In genomic region chr22:31490496-31490925, GRCh38 we compare ENCODE assay signal across 8 cellular contexts. TPM values are rescaled to one million over a fixed set of nuclear protein-coding genes. Genes with fewer than 3 reads are reported as not detected.
DNase-seq lines count a peak whose midpoint lies in the region; ATAC-seq, FAIRE-seq and TF ChIP-seq lines count a peak whose summit lies in the region.

No MANE protein-coding gene starts in this region.

- no peak overlapping the region for H2BK20ac ChIP-seq in H1 (ENCODE audit: low read length)

- H4K20me1 ChIP-seq in H1 (replicated peaks in 1 of 2; ENCODE audit: control insufficient read depth in 1 of 2, insufficient read depth in 2 of 2, low read length in 2 of 2), result no peaks in the 10 kb centered on the region

- peak overlapping the region in 2 of 4 experiments; percentile 75 to 77; a peak in 1 of 7 replicates for H3K9ac ChIP-seq in H1 (replicated peaks in 1 of 4; ENCODE audit: extremely low read depth in 1 of 4, low read depth in 3 of 4, low read length in 3 of 4)
- peak overlapping the region; percentile 92 for H3K9ac ChIP-seq in mesenchymal stem cell (ENCODE audit: low read length)

- peak; percentile 66 for ATAC-seq in HG02759 (IDR thresholded peaks at IDR 0.05; ENCODE audit: unreplicated experiment)
- peak; percentile 65 for ATAC-seq in activated CD8-positive, alpha-beta T cell treated with anti-CD3 and anti-CD28 coated beads for 36 hours

- peaks cover 0 to 10% (median 0%) of the 10 kb centered on the region in 4 experiments; a peak in 1 of 8 replicates for H3K36me3 ChIP-seq in H1 (ENCODE audit: control insufficient read depth in 2 of 4, insufficient read depth in 4 of 4, low read length in 3 of 4)
- peaks cover 15 to 20% of the 10 kb centered on the region in 2 experiments for H3K36me3 ChIP-seq in mesenchymal stem cell (ENCODE audit: control insufficient read depth in 1 of 2, insufficient read depth in 2 of 2, low read depth in 1 of 2, low read length in 2 of 2)

- H2BK120ac ChIP-seq in H1 (replicated peaks; ENCODE audit: low read depth, low read length) (no peak overlapping the region), mesenchymal stem cell (ENCODE audit: low read depth, low read length) (no peak overlapping the region)

- TF ChIP-seq RAD21 in H1 (IDR thresholded peaks at IDR 0.05 in 1 of 2, conservative IDR thresholded peaks at IDR 0.05 in 1 of 2; ENCODE audit: low read depth in 2 of 2, low read length in 2 of 2), result no peak

- H3K79me1 ChIP-seq in H1 (ENCODE audit: low read depth, low read length) (no peaks in the 10 kb centered on the region), mesenchymal stem cell (replicated peaks; ENCODE audit: low read length, poor library complexity, severe bottlenecking) (peaks cover 12% of the 10 kb centered on the region)

- H3K9me3 Mint-ChIP-seq in activated CD8-positive, alpha-beta T cell treated with anti-CD3 and anti-CD28 coated beads for 36 hours, result no peaks in the 10 kb centered on the region

- peaks cover 0 to 9% of the 10 kb centered on the region in 2 experiments; a peak in 1 of 4 replicates for H3K79me2 ChIP-seq in H1 (ENCODE audit: control insufficient read depth in 1 of 2, insufficient read depth in 2 of 2, low read length in 2 of 2)

- H3K27me3 ChIP-seq in H1 (replicated peaks in 1 of 4; ENCODE audit: control insufficient read depth in 3 of 4, extremely low read depth in 1 of 4, insufficient read depth in 3 of 4, low read length in 3 of 4), result peaks cover 0 to 5% (median 2%) of the 10 kb centered on the region in 4 experiments; a peak in 1 of 7 replicates
- no peaks in the 10 kb centered on the region for H3K27me3 ChIP-seq in mesenchymal stem cell (ENCODE audit: control insufficient read depth in 1 of 2, insufficient read depth in 1 of 2, low read length in 2 of 2)

- no peak for FAIRE-seq in H1 (lab: Jason Lieb, UNC)

- intact Hi-C loops in activated CD8-positive, alpha-beta T cell treated with anti-CD3 and anti-CD28 coated beads for 36 hours (cut with micrococcal nuclease), result no loop called here

- CTCF ChIA-PET in activated CD8-positive, alpha-beta T cell treated with anti-CD3 and anti-CD28 coated beads for 36 hours (lab: Charles Lee), result interaction anchor here (2.6 kb wide), 1 partner anchor 140 kb away, joined by 8 read pairs; no protein-coding TSS in a partner anchor
- CTCF ChIA-PET in H1 (lab: Charles Lee; ENCODE audit: partially characterized antibody), result interaction anchor here (1.3 kb wide), 2 partner anchors 22 to 39 kb away, joined by 3 to 4 read pairs; no protein-coding TSS in a partner anchor

- H2BK15ac ChIP-seq in H1 (ENCODE audit: low read length) (no peak overlapping the region; the same call in 1 of the 2 replicates), mesenchymal stem cell (ENCODE audit: low read depth, poor library complexity, severe bottlenecking) (no peak overlapping the region)

- no peak overlapping the region for H3K4ac ChIP-seq in H1 (replicated peaks; ENCODE audit: insufficient read length, low read depth, low read length)
- H3K4ac ChIP-seq in mesenchymal stem cell (ENCODE audit: low read depth in 1 of 2, low read length in 2 of 2), result peak overlapping the region; percentile 75 to 98

- no peak overlapping the region for H3K23ac ChIP-seq in H1 (ENCODE audit: insufficient read length)
- H3K23ac ChIP-seq in mesenchymal stem cell (ENCODE audit: low read length in 2 of 2), result peak overlapping the region in 1 of 2 experiments; percentile 34

- H3K4me1 ChIP-seq in H1 (replicated peaks in 1 of 4; ENCODE audit: control insufficient read depth in 3 of 4, insufficient read depth in 4 of 4, low read length in 3 of 4) (peaks cover 1 to 11% (median 11%) of the 10 kb centered on the region in 4 experiments; a peak in 4 of 7 replicates), mesenchymal stem cell (ENCODE audit: control insufficient read depth, insufficient read depth, low read depth, low read length) (peaks cover 7% of the 10 kb centered on the region)

- 12% methylated on average over 15 of the region's 15 CpGs; no CpG with 5 or more reads in 1 of the 2 experiments for WGBS in H1 (ENCODE audit: extremely low coverage in 1 of 2, insufficient coverage in 1 of 2, insufficient read length in 1 of 2, insufficient replicate concordance in 2 of 2, low coverage in 1 of 2, low lambda C conversion rate in 2 of 2, missing lambda C conversion rate in 1 of 2), 2 experiments
- WGBS in mesenchymal stem cell, result 6% methylated on average over 15 of the region's 15 CpGs

- H3K36me3 Mint-ChIP-seq in activated CD8-positive, alpha-beta T cell treated with anti-CD3 and anti-CD28 coated beads for 36 hours (ENCODE audit: low read depth), result peaks cover 35% of the 10 kb centered on the region

- peak overlapping the region; percentile 98 for H3K27ac Mint-ChIP-seq in activated CD8-positive, alpha-beta T cell treated with anti-CD3 and anti-CD28 coated beads for 36 hours

- POLR2A ChIA-PET in activated CD8-positive, alpha-beta T cell treated with anti-CD3 and anti-CD28 coated beads for 36 hours (lab: Charles Lee), result interaction anchor here (0.9 to 3.1 kb wide), 5 partner anchors 8 to 140 kb away, joined by 3 to 14 read pairs (median 7); no protein-coding TSS in a partner anchor
- POLR2A ChIA-PET in H1 (lab: Charles Lee; ENCODE audit: partially characterized antibody), result no interaction called here

- H2BK12ac ChIP-seq in H1 (ENCODE audit: low read depth, low read length) (peak overlapping the region; percentile 7), mesenchymal stem cell (ENCODE audit: low read length in 2 of 2) (no peak overlapping the region)

- no peak overlapping the region; the same call in 1 of the 2 replicates for H2AK5ac ChIP-seq in H1 (ENCODE audit: low read depth, low read length)
- no peak overlapping the region for H2AK5ac ChIP-seq in mesenchymal stem cell (ENCODE audit: low read length, severe bottlenecking)

- H3K9me3 ChIP-seq in H1 (ENCODE audit: insufficient read depth in 2 of 2, low read depth in 1 of 2, low read length in 1 of 2), result no peaks in the 10 kb centered on the region
- no peaks in the 10 kb centered on the region for H3K9me3 ChIP-seq in mesenchymal stem cell (ENCODE audit: control insufficient read depth, low read length)

- H3K14ac ChIP-seq in H1 (ENCODE audit: insufficient read length) (no peak overlapping the region), mesenchymal stem cell (ENCODE audit: low read length in 2 of 2) (no peak overlapping the region)

- peaks cover 7% of the 10 kb centered on the region; the same call in 1 of the 2 replicates for H3K23me2 ChIP-seq in H1 (ENCODE audit: low read depth, low read length)

- no peak overlapping the region; the same call in 1 of the 2 replicates for H3K27ac ChIP-seq in H1 (ENCODE audit: low read depth, low read length)
- peak overlapping the region; percentile 91 for H3K27ac ChIP-seq in mesenchymal stem cell (ENCODE audit: low read length, poor library complexity, severe bottlenecking)

- no peak overlapping the region for H3K56ac ChIP-seq in H1 (replicated peaks; ENCODE audit: insufficient read length, low read depth, low read length)

- H2BK5ac ChIP-seq in H1 (ENCODE audit: low read depth, low read length) (peak overlapping the region; percentile 93; the same call in 1 of the 2 replicates), mesenchymal stem cell (ENCODE audit: low read depth, low read length, poor library complexity, severe bottlenecking) (no peak overlapping the region)

- peaks cover 48% of the 10 kb centered on the region for H3K4me1 Mint-ChIP-seq in activated CD8-positive, alpha-beta T cell treated with anti-CD3 and anti-CD28 coated beads for 36 hours (ENCODE audit: low read depth)

- peak overlapping the region; percentile 90; the same call in 1 of the 2 replicates for H3K18ac ChIP-seq in H1 (ENCODE audit: extremely low read depth, low read length)
- H3K18ac ChIP-seq in mesenchymal stem cell (ENCODE audit: low read depth in 1 of 2, low read length in 2 of 2), result peak overlapping the region; percentile 3 to 86

- H3K4me2 ChIP-seq in H1 (ENCODE audit: insufficient read depth in 1 of 2, low read depth in 2 of 2, low read length in 2 of 2) (peak overlapping the region; percentile 92 to 94), mesenchymal stem cell (ENCODE audit: low read length, poor library complexity, severe bottlenecking) (peak overlapping the region; percentile 65)

- TF ChIP-seq POLR2A in H1 (IDR thresholded peaks at IDR 0.05; ENCODE audit: control extremely low read depth in 1 of 2, low read depth in 2 of 2, low read length in 2 of 2), result no peak

- TF ChIP-seq CTCF in activated CD8-positive, alpha-beta T cell treated with anti-CD3 and anti-CD28 coated beads for 36 hours (IDR thresholded peaks at IDR 0.05), result peak; percentile 22
- no peak for TF ChIP-seq CTCF in H1 (IDR thresholded peaks at IDR 0.05; ENCODE audit: control extremely low read depth in 1 of 3, insufficient read depth in 1 of 3, low read depth in 1 of 3, low read length in 3 of 3)

- DNase-seq in NCI-H82 (lab: John Stamatoyannopoulos, UW) (peak; percentile 47), NCI-H82 treated with DMSO at 0.1 percent for 48 hours (lab: John Stamatoyannopoulos, UW; ENCODE audit: unreplicated experiment) (no peak), NCI-H345 (lab: John Stamatoyannopoulos, UW) (peak; percentile 12), H1 (ENCODE audit: low read depth in 1 of 2, low spot score in 2 of 2) (peak in 1 of 2 experiments; percentile 50), mesenchymal stem cell (peak; percentile 88)
- peak; percentile 72 for DNase-seq in activated CD8-positive, alpha-beta T cell treated with anti-CD3 and anti-CD28 coated beads for 36 hours
- peak; percentile 22 for DNase-seq in stimulated activated CD8-positive, alpha-beta memory T cell treated with anti-CD3 and anti-CD28 coated beads, Interleukin-4, amount 100 ng/mL, for 24 hours (ENCODE audit: low read depth)

- TF ChIP-seq EP300 in H1 (IDR thresholded peaks at IDR 0.05; ENCODE audit: borderline replicate concordance in 1 of 2, low read depth in 2 of 2, low read length in 2 of 2), result no peak

- peak overlapping the region; percentile 44 for H4K91ac ChIP-seq in H1 (replicated peaks; ENCODE audit: insufficient read length, low read length)
- H4K91ac ChIP-seq in mesenchymal stem cell (ENCODE audit: low read length), result peak overlapping the region; percentile 99

- 0 out of 2 replicates have a peak overlapping the region, but pooled peaks have one; percentile 64 for H2AFZ ChIP-seq in H1 (ENCODE audit: low read length)
- no peak overlapping the region for H2AFZ ChIP-seq in mesenchymal stem cell (ENCODE audit: low read depth, low read length)

- peak overlapping the region; percentile 86 for H3K4me3 Mint-ChIP-seq in activated CD8-positive, alpha-beta T cell treated with anti-CD3 and anti-CD28 coated beads for 36 hours

- no peaks in the 10 kb centered on the region for H3K27me3 Mint-ChIP-seq in activated CD8-positive, alpha-beta T cell treated with anti-CD3 and anti-CD28 coated beads for 36 hours

- peak overlapping the region; percentile 77 to 92 (median 80) for H3K4me3 ChIP-seq in H1 (ENCODE audit: extremely low read depth in 1 of 4, insufficient read depth in 2 of 4, low read depth in 3 of 4, low read length in 4 of 4)
- H3K4me3 ChIP-seq in mesenchymal stem cell (ENCODE audit: insufficient read depth in 1 of 2, low read depth in 1 of 2, low read length in 2 of 2), result peak overlapping the region; percentile 97 to 98

- no peak overlapping the region for H4K5ac ChIP-seq in H1 (ENCODE audit: insufficient read length, low read depth, low read length)

- H4K8ac ChIP-seq in H1 (ENCODE audit: extremely low read depth, insufficient read depth, low read length) (no peak overlapping the region), mesenchymal stem cell (ENCODE audit: low read length) (peak overlapping the region; percentile 90)

RNA-seq across cellular contexts. Expression of gene EIF4ENIF1, which starts 0.9 kb away (rescaled TPM):
- 10 to 100 TPM; 50.3 to 50.5 TPM for total RNA-seq in activated CD8-positive, alpha-beta T cell treated with anti-CD3 and anti-CD28 coated beads for 36 hours
- 23.2 and 23.6 TPM in 2 replicates for total RNA-seq in H1 (2021; fragmentation: NEBNext Ultra II Directional; extraction: Animal tissue kit (Norgen Biotek cat#: 25700))
- 18.7 and 21.9 TPM in 2 replicates for polyA plus RNA-seq in H1 (2011; rRNA removed)
- polyA plus RNA-seq in H1 (2011; cell fraction: cytosol; rRNA removed), result 16.2 TPM
- 20.7 TPM for polyA plus RNA-seq in H1 (2011; cell fraction: nucleus; rRNA removed)
- polyA plus RNA-seq in H1 (2012, experiment 1 of 2), result 17.3 to 20.0 TPM (median 18.3 TPM) in 4 replicates
- polyA plus RNA-seq in H1 (2012, experiment 2 of 2), result 3.3 TPM
- polyA plus RNA-seq in H1 (2013, experiment 1 of 2), result 12.2 TPM
- polyA plus RNA-seq in H1 (2013, experiment 2 of 2), result 12.4 TPM
- polyA minus RNA-seq in H1 (2011; rRNA and poly(A)+ RNA removed), result 25.8 and 26.2 TPM in 2 replicates
- 11.4 TPM for polyA minus RNA-seq in H1 (2011; cell fraction: cytosol; rRNA and poly(A)+ RNA removed)
- polyA minus RNA-seq in H1 (2011; cell fraction: nucleus; rRNA and poly(A)+ RNA removed), result 24.8 TPM
- 15.3 TPM for polyA plus RNA-seq in mesenchymal stem cell (2013, experiment 1 of 2)
- 15.2 TPM for polyA plus RNA-seq in mesenchymal stem cell (2013, experiment 2 of 2)

RNA-seq across cellular contexts. Expression of gene SFI1, which starts 5.8 kb away (rescaled TPM):
- 100 to 1,000 TPM; 273 to 274 TPM for total RNA-seq in activated CD8-positive, alpha-beta T cell treated with anti-CD3 and anti-CD28 coated beads for 36 hours
- total RNA-seq in H1 (2021; fragmentation: NEBNext Ultra II Directional; extraction: Animal tissue kit (Norgen Biotek cat#: 25700)), result 30.1 and 31.2 TPM in 2 replicates
- polyA plus RNA-seq in H1 (2011; rRNA removed), result 10.4 and 19.6 TPM in 2 replicates
- polyA plus RNA-seq in H1 (2011; cell fraction: cytosol; rRNA removed), result 21.6 TPM
- 108 TPM for polyA plus RNA-seq in H1 (2011; cell fraction: nucleus; rRNA removed)
- polyA plus RNA-seq in H1 (2012, experiment 1 of 2), result 21.3 to 26.3 TPM (median 24.8 TPM) in 4 replicates
- polyA plus RNA-seq in H1 (2012, experiment 2 of 2), result 6.0 TPM
- polyA plus RNA-seq in H1 (2013, experiment 1 of 2), result 13.5 TPM
- polyA plus RNA-seq in H1 (2013, experiment 2 of 2), result 11.4 TPM
- polyA minus RNA-seq in H1 (2011; rRNA and poly(A)+ RNA removed), result 25.3 and 28.1 TPM in 2 replicates
- 23.9 TPM for polyA minus RNA-seq in H1 (2011; cell fraction: cytosol; rRNA and poly(A)+ RNA removed)
- polyA minus RNA-seq in H1 (2011; cell fraction: nucleus; rRNA and poly(A)+ RNA removed), result 55.0 TPM
- polyA plus RNA-seq in mesenchymal stem cell (2013, experiment 1 of 2), result 6.0 TPM
- 5.9 TPM for polyA plus RNA-seq in mesenchymal stem cell (2013, experiment 2 of 2)
